ENCODE assay signal across 8 cellular contexts in genomic region chr6:7145269-7146078, GRCh38. TPM values are rescaled to one million over a fixed set of nuclear protein-coding genes. Genes with fewer than 3 reads are reported as not detected.
DNase-seq lines count a peak whose midpoint lies in the region; ATAC-seq, FAIRE-seq and TF ChIP-seq lines count a peak whose summit lies in the region.

No MANE protein-coding gene starts in this region.

- H3K9ac ChIP-seq in GM12878 (ENCODE audit: control insufficient read depth, insufficient read depth, low read length) (peak overlapping the region; percentile 77), neuronal stem cell (ENCODE audit: low read depth, low read length, poor library complexity) (no peak overlapping the region)

- H2BK15ac ChIP-seq in neuronal stem cell (ENCODE audit: low read length) = no peak overlapping the region

- no peaks in the 10 kb centered on the region for H3K79me1 ChIP-seq in neuronal stem cell (ENCODE audit: low read depth, low read length)

- H3K23ac ChIP-seq in neuronal stem cell (ENCODE audit: low read depth, low read length, poor library complexity) = no peak overlapping the region

- TF ChIP-seq CTCF in C4-2B (conservative IDR thresholded peaks at IDR 0.05) (no peak), GM12878 (IDR thresholded peaks at IDR 0.05 in 2 of 3, conservative IDR thresholded peaks at IDR 0.05 in 1 of 3; ENCODE audit: control insufficient read depth in 2 of 3, extremely low read depth in 1 of 3, insufficient read depth in 1 of 3, low read depth in 3 of 3, low read length in 3 of 3) (no peak)

- H3K27me3 ChIP-seq in GM12878 (replicated peaks in 1 of 2; ENCODE audit: control insufficient read depth in 2 of 2, insufficient read depth in 2 of 2, low read length in 1 of 2) = no peaks in the 10 kb centered on the region
- H3K27me3 ChIP-seq in muscle layer of duodenum (ENCODE audit: low read depth, low read length) = no peaks in the 10 kb centered on the region
- H3K27me3 ChIP-seq in neuronal stem cell (ENCODE audit: control insufficient read depth in 3 of 3, insufficient read depth in 3 of 3, low read depth in 1 of 3, low read length in 3 of 3) = peaks cover 0 to 3% (median 0%) of the 10 kb centered on the region in 3 experiments

- peak overlapping the region; percentile 63 for H3K4me3 ChIP-seq in GM12878
- no peak overlapping the region for H3K4me3 ChIP-seq in muscle layer of duodenum (ENCODE audit: low read depth in 1 of 2, low read length in 2 of 2)
- no peak overlapping the region for H3K4me3 ChIP-seq in neuronal stem cell (ENCODE audit: low read length in 2 of 2)

- H3K4me1 ChIP-seq in GM12878 (ENCODE audit: control insufficient read depth, insufficient read depth, low read length) (peaks cover 62% of the 10 kb centered on the region), muscle layer of duodenum (ENCODE audit: control insufficient read depth in 1 of 2, insufficient read depth in 2 of 2, low read length in 2 of 2) (peaks cover 31 to 51% of the 10 kb centered on the region in 2 donors), neuronal stem cell (ENCODE audit: control insufficient read depth in 2 of 2, insufficient read depth in 1 of 2, low read depth in 1 of 2, low read length in 2 of 2) (peaks cover 18 to 29% of the 10 kb centered on the region in 2 donors)

- CTCF ChIA-PET in GM12878 (lab: Yijun Ruan, JAX) = interaction anchor here (1.0 to 2.7 kb wide), 5 partner anchors 10 to 93 kb away, joined by 3 to 14 read pairs (median 5); no protein-coding TSS in a partner anchor

- no peak overlapping the region for H2BK5ac ChIP-seq in neuronal stem cell (ENCODE audit: low read length)

- SMC1A ChIA-PET in GM12878 (lab: Charles Lee; ENCODE audit: uncharacterized antibody, unreplicated experiment) = interaction anchor here (0.7 to 14.1 kb wide), 17 partner anchors 8 to 462 kb away, joined by 3 to 256 read pairs (median 5); partner anchors contain the start of gene RREB1

- H3K4me2 ChIP-seq in GM12878 (ENCODE audit: control insufficient read depth, insufficient read depth) = peak overlapping the region; percentile 99
- H3K4me2 ChIP-seq in neuronal stem cell (ENCODE audit: insufficient read depth, low read length, poor library complexity, severe bottlenecking) = no peak overlapping the region

- WGBS in GM12878 (ENCODE audit: insufficient coverage, insufficient replicate concordance, low lambda C conversion rate, missing lambda C conversion rate) = 61% methylated on average over 5 of the region's 10 CpGs
- WGBS in neuronal stem cell (ENCODE audit: extremely low coverage in 2 of 2, insufficient read length in 2 of 2, insufficient replicate concordance in 1 of 2), 2 donors = no CpG with 5 or more reads among the region's 10 CpGs

- no peak overlapping the region for H3K18ac ChIP-seq in neuronal stem cell (ENCODE audit: low read length)

- no TSS peak for BruUV-seq in GM12878 (replicated peaks; lab: Mats Ljungman, UMichigan)

- H2BK12ac ChIP-seq in neuronal stem cell (ENCODE audit: low read length) = no peak overlapping the region

- no peak overlapping the region for H3K14ac ChIP-seq in neuronal stem cell (ENCODE audit: low read length)

- no peak overlapping the region for H3K4ac ChIP-seq in neuronal stem cell (ENCODE audit: low read length)

- H2AK5ac ChIP-seq in neuronal stem cell (ENCODE audit: low read depth, low read length) = no peak overlapping the region

- peaks cover 97% of the 10 kb centered on the region for H3K79me2 ChIP-seq in GM12878 (ENCODE audit: control insufficient read depth, insufficient read depth, low read length)

- ATAC-seq in GM12878 (no peak), GM18519 (IDR thresholded peaks at IDR 0.05; ENCODE audit: low FRiP score, unreplicated experiment) (no peak)

- intact Hi-C loops in GM12878 (cut with micrococcal nuclease; ENCODE audit: unreplicated experiment) = no loop called here

- no peak overlapping the region for H2BK120ac ChIP-seq in neuronal stem cell (ENCODE audit: low read depth, low read length)

- H4K8ac ChIP-seq in neuronal stem cell (ENCODE audit: low read depth, low read length) = no peak overlapping the region

- DNase-seq in GM12878 (ENCODE audit: low read depth, low spot score) (no peak), neuronal stem cell (ENCODE audit: low spot score) (no peak)
- no peak for DNase-seq in stimulated activated CD4-positive, alpha-beta T cell treated with anti-CD3 and anti-CD28 coated beads, Interleukin-4, amount 100 ng/mL, for 24 hours
- DNase-seq in stimulated activated CD4-positive, alpha-beta T cell treated with anti-CD3 and anti-CD28 coated beads, Interleukin-4, amount 100 ng/mL, for 1 hour = no peak

- POLR2A ChIA-PET in GM12878 (lab: Charles Lee) = interaction anchor here (1.3 to 2.9 kb wide), 3 partner anchors 10 to 57 kb away, joined by 4 to 20 read pairs (median 13); no protein-coding TSS in a partner anchor

- RAD21 ChIA-PET in GM12878 (lab: Charles Lee; ENCODE audit: unreplicated experiment) = interaction anchor here (0.6 to 5.8 kb wide), 16 partner anchors 8 to 347 kb away, joined by 3 to 49 read pairs (median 4); no protein-coding TSS in a partner anchor

- in situ Hi-C loops in GM12878 (cut with MboI) = no loop called here

- no peaks in the 10 kb centered on the region for H3K9me3 ChIP-seq in KOPT-K1 (ENCODE audit: insufficient read depth, low read length, poor library complexity, severe bottlenecking)
- no peaks in the 10 kb centered on the region for H3K9me3 ChIP-seq in GM12878 (replicated peaks; ENCODE audit: control insufficient read depth, insufficient read depth, low read length)
- H3K9me3 ChIP-seq in muscle layer of duodenum (ENCODE audit: control insufficient read depth in 1 of 2, low read length in 2 of 2) = no peaks in the 10 kb centered on the region
- peaks cover 0 to 4% of the 10 kb centered on the region in 2 donors for H3K9me3 ChIP-seq in neuronal stem cell (replicated peaks in 1 of 2; ENCODE audit: control insufficient read depth in 2 of 2, insufficient read depth in 1 of 2, low read depth in 1 of 2, low read length in 2 of 2)

- H2AFZ ChIP-seq in GM12878 (ENCODE audit: control insufficient read depth, low read depth, low read length) (no peak overlapping the region), neuronal stem cell (ENCODE audit: low read length) (no peak overlapping the region)

- H4K20me1 ChIP-seq in GM12878 (ENCODE audit: control insufficient read depth, insufficient read depth) = no peaks in the 10 kb centered on the region; the same call in 1 of the 2 replicates

- TF ChIP-seq RAD21 in GM12878 (IDR thresholded peaks at IDR 0.05; ENCODE audit: insufficient read depth, low read depth, low read length) = no peak

- H3K27ac ChIP-seq in C4-2B (peak overlapping the region; percentile 95), KOPT-K1 (ENCODE audit: low read depth, low read length, poor library complexity, severe bottlenecking) (peak overlapping the region; percentile 61), GM12878 (ENCODE audit: control insufficient read depth, insufficient read depth) (peak overlapping the region; percentile 96), muscle layer of duodenum (ENCODE audit: low read length) (peak overlapping the region; percentile 93), neuronal stem cell (replicated peaks; ENCODE audit: low read length) (no peak overlapping the region)

- no peaks in the 10 kb centered on the region for H3K36me3 ChIP-seq in KOPT-K1 (ENCODE audit: insufficient read depth, low read length)
- peaks cover 0 to 2% of the 10 kb centered on the region in 2 experiments; a peak in 2 of 4 replicates for H3K36me3 ChIP-seq in GM12878 (ENCODE audit: control insufficient read depth in 2 of 2, insufficient read depth in 2 of 2, low read length in 1 of 2)
- no peaks in the 10 kb centered on the region for H3K36me3 ChIP-seq in muscle layer of duodenum (ENCODE audit: control insufficient read depth in 1 of 2, insufficient read depth in 2 of 2, low read length in 2 of 2)
- no peaks in the 10 kb centered on the region for H3K36me3 ChIP-seq in neuronal stem cell (replicated peaks in 1 of 2; ENCODE audit: control insufficient read depth in 2 of 2, insufficient read depth in 2 of 2, low read length in 2 of 2)

- no peak for TF ChIP-seq POLR2A in GM12878 (IDR thresholded peaks at IDR 0.05; ENCODE audit: low read depth, low read length)

- TF ChIP-seq EP300 in GM12878 (IDR thresholded peaks at IDR 0.05; ENCODE audit: borderline replicate concordance in 1 of 2, control insufficient read depth in 1 of 2, low read depth in 2 of 2, low read length in 2 of 2) = no peak

- H4K91ac ChIP-seq in neuronal stem cell (ENCODE audit: low read depth, low read length, poor library complexity) = no peak overlapping the region

- FAIRE-seq in GM12878 (lab: Jason Lieb, UNC) = no peak

TF ChIP-seq in GM12878, 131 proteins besides CTCF, POLR2A, EP300 and RAD21 (continues in another document):
- TF ChIP-seq RAD51 (IDR thresholded peaks at IDR 0.05) (no peak), TCF7 (IDR thresholded peaks at IDR 0.05; ENCODE audit: borderline replicate concordance) (no peak), CBFB (IDR thresholded peaks at IDR 0.05; ENCODE audit: low read depth) (0 out of 2 replicates have a peak, but pooled peaks have one; percentile 23), PML (IDR thresholded peaks at IDR 0.05; ENCODE audit: low read length) (no peak), JUND (IDR thresholded peaks at IDR 0.05; ENCODE audit: low read depth, low read length) (no peak)

RNA-seq across cellular contexts. Expression of gene RREB1, which starts 37.7 kb away (rescaled TPM):
- 160 and 173 TPM in 2 replicates for total RNA-seq in GM12878 (2013; cell fraction: nucleolus; rRNA removed)
- total RNA-seq in GM12878 (2014; rRNA removed) (12.3 and 14.9 TPM in 2 replicates), GM12878 (2014; rRNA removed; fragmentation: Illumina TruSeq; extraction: Trizol) (12.4 and 12.5 TPM in 2 replicates), GM12878 (2021) (27.3 and 30.3 TPM in 2 replicates)
- polyA plus RNA-seq in GM12878 (2011; ENCODE audit: low read depth) = 5.8 TPM
- polyA plus RNA-seq in GM12878 (2011; rRNA removed) (2.9 and 3.1 TPM in 2 replicates), GM12878 (2014; fragmentation: Illumina TruSeq; extraction: Trizol) (4.4 and 7.2 TPM in 2 replicates), GM12878 (2014; fragmentation: Nextera tagmentation; extraction: Ambion mirVana) (1 to 10 TPM; 1.9 to 2.1 TPM), GM12878 (2014; rRNA removed) (9.3 and 11.3 TPM in 2 replicates), GM12878 (2016; fragmentation: Nextera tagmentation; extraction: Ambion mirVana) (1 to 10 TPM; 7.9 to 9.9 TPM)
- 2.9 and 4.9 TPM in 2 replicates for polyA plus RNA-seq in GM12878 (2011; cell fraction: cytosol; rRNA removed)
- polyA plus RNA-seq in GM12878 (2011; cell fraction: nucleus; rRNA removed) = 13.5 and 17.6 TPM in 2 replicates
- 11.1 and 11.2 TPM in 2 replicates for polyA plus RNA-seq in GM12878 (2012)
- 39.6 and 43.2 TPM in 2 replicates for polyA minus RNA-seq in GM12878 (2011; rRNA and poly(A)+ RNA removed)
- polyA minus RNA-seq in GM12878 (2011; cell fraction: cytosol; rRNA and poly(A)+ RNA removed) = 10.9 and 14.4 TPM in 2 replicates
- polyA minus RNA-seq in GM12878 (2011; cell fraction: nucleus; rRNA and poly(A)+ RNA removed) = 39.0 and 65.1 TPM in 2 replicates
- polyA plus RNA-seq in neuronal stem cell (2013, experiment 1 of 2) = 5.7 TPM
- 6.0 TPM for polyA plus RNA-seq in neuronal stem cell (2013, experiment 2 of 2)
